In the genomic region with DNA sequence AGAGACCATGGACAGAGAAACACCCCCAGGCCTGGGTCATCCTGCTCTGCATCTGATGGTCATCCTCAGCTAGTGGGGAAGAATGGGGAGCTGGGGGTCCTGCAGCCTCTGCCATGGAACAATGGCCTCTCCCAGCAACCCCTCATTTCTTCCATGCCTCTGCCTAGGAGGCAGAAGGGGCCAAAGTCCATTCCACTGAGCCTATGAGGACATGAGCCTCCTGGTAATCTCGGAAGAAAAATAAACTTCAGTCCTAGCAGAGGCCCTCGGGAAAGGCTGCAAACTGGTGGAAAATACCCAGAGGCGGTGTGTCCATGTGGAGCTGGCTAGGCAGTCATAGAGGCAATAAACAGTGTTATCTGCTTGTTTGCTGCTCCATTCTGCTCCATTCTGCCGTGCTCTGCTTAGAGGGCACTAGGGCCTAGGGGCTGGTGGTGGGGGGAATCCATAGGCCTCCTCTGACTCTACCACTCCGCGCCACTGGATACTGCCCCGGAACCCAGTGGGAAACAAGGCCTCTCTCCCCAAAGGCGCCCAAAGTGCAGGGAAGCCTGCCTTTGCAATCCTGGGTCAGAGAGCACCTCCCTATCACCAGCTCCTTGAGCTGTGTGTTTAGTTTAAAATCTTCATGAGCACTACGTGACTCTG, we compare ENCODE assay signal across 1 cellular context.
TF ChIP-seq lines count a peak whose summit lies in the region.

No MANE protein-coding gene starts in this region.

TF ChIP-seq in HepG2, 621 proteins besides CTCF, POLR2A, EP300 and RAD21 (continued from another document and continues in another):
- 0 out of 2 replicates have a peak, but pooled peaks have one; percentile 23 for TF ChIP-seq ZBTB4 (CRISPR knock-in tag; IDR thresholded peaks at IDR 0.05; ENCODE audit: borderline replicate concordance)
- TF ChIP-seq ZFP37 (CRISPR knock-in tag; IDR thresholded peaks at IDR 0.05; ENCODE audit: borderline replicate concordance) = 0 out of 2 replicates have a peak, but pooled peaks have one; percentile 56
- TF ChIP-seq POLR2AphosphoS2 (IDR thresholded peaks at IDR 0.05; ENCODE audit: low read depth, low read length) = no peak
- no peak for TF ChIP-seq FOXM1 (CRISPR knock-in tag; IDR thresholded peaks at IDR 0.05)
- 0 out of 2 replicates have a peak, but pooled peaks have one; percentile 25 for TF ChIP-seq KAT8 (CRISPR knock-in tag; IDR thresholded peaks at IDR 0.05)
- TF ChIP-seq PLSCR1 (CRISPR knock-in tag; IDR thresholded peaks at IDR 0.05; ENCODE audit: borderline replicate concordance) = no peak
- TF ChIP-seq PITX1 (CRISPR knock-in tag; IDR thresholded peaks at IDR 0.05) = peak; percentile 37; the same call in 1 of the 2 replicates
- TF ChIP-seq ZNF710 (CRISPR knock-in tag; IDR thresholded peaks at IDR 0.05; ENCODE audit: borderline replicate concordance) = no peak
- TF ChIP-seq FOXK1 (CRISPR knock-in tag; IDR thresholded peaks at IDR 0.05; ENCODE audit: borderline replicate concordance, low read depth) = peak; percentile 39; the same call in 1 of the 2 replicates
- no peak; the same call in 1 of the 2 replicates for TF ChIP-seq ZNF501 (CRISPR knock-in tag; IDR thresholded peaks at IDR 0.05)
- TF ChIP-seq HDAC2 (CRISPR knock-in tag; IDR thresholded peaks at IDR 0.05) = peak; percentile 20; the same call in 1 of the 2 replicates
- TF ChIP-seq ZNF18 (CRISPR knock-in tag; IDR thresholded peaks at IDR 0.05; ENCODE audit: insufficient replicate concordance) = peak; percentile 11
- TF ChIP-seq ZNF704 (CRISPR knock-in tag; IDR thresholded peaks at IDR 0.05; ENCODE audit: borderline replicate concordance) = 0 out of 2 replicates have a peak, but pooled peaks have one; percentile 10
- TF ChIP-seq ZNF329 (CRISPR knock-in tag; IDR thresholded peaks at IDR 0.05; ENCODE audit: low read depth) = no peak
- TF ChIP-seq IRF2 (CRISPR knock-in tag; IDR thresholded peaks at IDR 0.05) = peak; percentile 45; the same call in 1 of the 2 replicates
- TF ChIP-seq, protein P1, sequence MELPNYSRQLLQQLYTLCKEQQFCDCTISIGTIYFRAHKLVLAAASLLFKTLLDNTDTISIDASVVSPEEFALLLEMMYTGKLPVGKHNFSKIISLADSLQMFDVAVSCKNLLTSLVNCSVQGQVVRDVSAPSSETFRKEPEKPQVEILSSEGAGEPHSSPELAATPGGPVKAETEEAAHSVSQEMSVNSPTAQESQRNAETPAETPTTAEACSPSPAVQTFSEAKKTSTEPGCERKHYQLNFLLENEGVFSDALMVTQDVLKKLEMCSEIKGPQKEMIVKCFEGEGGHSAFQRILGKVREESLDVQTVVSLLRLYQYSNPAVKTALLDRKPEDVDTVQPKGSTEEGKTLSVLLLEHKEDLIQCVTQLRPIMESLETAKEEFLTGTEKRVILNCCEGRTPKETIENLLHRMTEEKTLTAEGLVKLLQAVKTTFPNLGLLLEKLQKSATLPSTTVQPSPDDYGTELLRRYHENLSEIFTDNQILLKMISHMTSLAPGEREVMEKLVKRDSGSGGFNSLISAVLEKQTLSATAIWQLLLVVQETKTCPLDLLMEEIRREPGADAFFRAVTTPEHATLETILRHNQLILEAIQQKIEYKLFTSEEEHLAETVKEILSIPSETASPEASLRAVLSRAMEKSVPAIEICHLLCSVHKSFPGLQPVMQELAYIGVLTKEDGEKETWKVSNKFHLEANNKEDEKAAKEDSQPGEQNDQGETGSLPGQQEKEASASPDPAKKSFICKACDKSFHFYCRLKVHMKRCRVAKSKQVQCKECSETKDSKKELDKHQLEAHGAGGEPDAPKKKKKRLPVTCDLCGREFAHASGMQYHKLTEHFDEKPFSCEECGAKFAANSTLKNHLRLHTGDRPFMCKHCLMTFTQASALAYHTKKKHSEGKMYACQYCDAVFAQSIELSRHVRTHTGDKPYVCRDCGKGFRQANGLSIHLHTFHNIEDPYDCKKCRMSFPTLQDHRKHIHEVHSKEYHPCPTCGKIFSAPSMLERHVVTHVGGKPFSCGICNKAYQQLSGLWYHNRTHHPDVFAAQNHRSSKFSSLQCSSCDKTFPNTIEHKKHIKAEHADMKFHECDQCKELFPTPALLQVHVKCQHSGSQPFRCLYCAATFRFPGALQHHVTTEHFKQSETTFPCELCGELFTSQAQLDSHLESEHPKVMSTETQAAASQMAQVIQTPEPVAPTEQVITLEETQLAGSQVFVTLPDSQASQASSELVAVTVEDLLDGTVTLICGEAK (IDR thresholded peaks at IDR 0.05) = no peak
- TF ChIP-seq, protein P1 (CRISPR knock-in tag; IDR thresholded peaks at IDR 0.05) = no peak
- TF ChIP-seq HES4 (CRISPR knock-in tag; IDR thresholded peaks at IDR 0.05; ENCODE audit: borderline replicate concordance) = peak; percentile 50; the same call in 1 of the 2 replicates
- TF ChIP-seq, protein P2, sequence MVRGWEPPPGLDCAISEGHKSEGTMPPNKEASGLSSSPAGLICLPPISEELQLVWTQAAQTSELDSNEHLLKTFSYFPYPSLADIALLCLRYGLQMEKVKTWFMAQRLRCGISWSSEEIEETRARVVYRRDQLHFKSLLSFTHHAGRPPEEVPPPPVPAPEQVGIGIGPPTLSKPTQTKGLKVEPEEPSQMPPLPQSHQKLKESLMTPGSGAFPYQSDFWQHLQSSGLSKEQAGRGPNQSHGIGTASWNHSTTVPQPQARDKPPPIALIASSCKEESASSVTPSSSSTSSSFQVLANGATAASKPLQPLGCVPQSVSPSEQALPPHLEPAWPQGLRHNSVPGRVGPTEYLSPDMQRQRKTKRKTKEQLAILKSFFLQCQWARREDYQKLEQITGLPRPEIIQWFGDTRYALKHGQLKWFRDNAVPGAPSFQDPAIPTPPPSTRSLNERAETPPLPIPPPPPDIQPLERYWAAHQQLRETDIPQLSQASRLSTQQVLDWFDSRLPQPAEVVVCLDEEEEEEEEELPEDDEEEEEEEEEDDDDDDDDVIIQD (CRISPR knock-in tag; IDR thresholded peaks at IDR 0.05; ENCODE audit: low read depth) = no peak
- TF ChIP-seq YEATS4 (CRISPR knock-in tag; IDR thresholded peaks at IDR 0.05; ENCODE audit: borderline replicate concordance) = peak; percentile 3; the same call in 1 of the 2 replicates
- peak; percentile 93 for TF ChIP-seq HNF4A (CRISPR knock-in tag; IDR thresholded peaks at IDR 0.05)
- TF ChIP-seq ARID5B (CRISPR knock-in tag; IDR thresholded peaks at IDR 0.05) = peak; percentile 63
